ENCODE assay signal across 21 cellular contexts in the genomic region with DNA sequence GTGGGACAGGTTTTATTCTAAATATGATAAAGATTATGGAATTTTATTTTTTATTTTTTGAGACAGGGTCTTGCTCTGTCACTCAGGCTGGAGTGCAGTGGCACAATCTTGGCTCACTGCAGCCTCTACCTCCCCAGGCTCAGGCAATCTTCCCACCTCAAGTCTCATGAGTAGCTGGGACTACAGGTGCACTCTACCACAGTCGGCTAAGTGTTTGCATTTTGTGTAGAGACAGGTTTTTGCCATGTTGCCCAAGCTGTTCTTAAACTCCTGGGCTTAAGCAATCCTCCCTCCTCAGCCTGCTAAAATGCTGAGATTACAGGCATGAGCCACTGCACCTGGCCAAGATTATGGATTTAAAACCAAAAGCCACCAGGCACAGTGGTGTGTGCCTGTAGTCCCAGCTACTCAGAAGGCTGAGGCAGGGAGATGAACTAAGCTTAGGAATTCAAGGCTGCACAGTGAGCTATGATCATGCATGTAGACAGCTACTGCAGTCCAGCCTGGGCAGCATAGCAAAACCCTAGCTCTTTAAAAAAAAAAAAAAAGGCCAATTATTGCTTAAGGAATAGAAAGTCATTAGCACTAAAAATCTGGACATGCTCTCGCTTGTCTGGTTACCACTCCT.
"Had no signal": no experiment of that assay in that cellular context is flagged by ENCODE, and none has a peak within 500 bp of the region (broad histone marks: within the 10 kb centered on the region; RNA-seq: fewer than 3 reads in every experiment).

No MANE protein-coding gene starts in this region.

- H3K36me3 ChIP-seq: SJSA1 had no signal

- H3K9ac ChIP-seq: KMS-11, SK-N-SH had no signal

- H3K27ac ChIP-seq: HL-60, KMS-11, SJSA1 had no signal

- H3K9me3 Mint-ChIP-seq: IgD-negative memory B cell had no signal

- H3K4me2 ChIP-seq: KMS-11, SK-N-SH had no signal

- H3K27ac Mint-ChIP-seq: IgD-negative memory B cell had no signal

- DNase-seq: Kasumi-1, MM.1S, NCI-H1092 treated with DMSO at 0.1 percent for 48 hours, NCI-H1436, NCI-H1694, NCI-H187 treated with DMSO at 0.1 percent for 48 hours, NCI-H2029 treated with DMSO at 0.1 percent for 48 hours, NCI-H2171 treated with DMSO at 0.1 percent for 48 hours, NCI-H345, NCI-H446 treated with DMSO at 0.1 percent for 48 hours, NCI-H510A treated with DMSO at 0.1 percent for 48 hours, NCI-H526, Right ventricle myocardium superior, RPMI8226, SIG-M5, SK-N-SH had no signal

- H3K9me3 ChIP-seq: SJSA1, SK-N-SH had no signal

- H3K36me3 Mint-ChIP-seq: IgD-negative memory B cell had no signal

- H3K4me3 Mint-ChIP-seq: IgD-negative memory B cell had no signal

- ATAC-seq: K562 had no signal

- H3K4me3 ChIP-seq: K562, SJSA1 had no signal

- H3K4me1 Mint-ChIP-seq: IgD-negative memory B cell had no signal
